ENCODE assay signal across 1 cellular context in genomic region chr4:14115106-14115505, GRCh38.
TF ChIP-seq lines count a peak whose summit lies in the region.

No MANE protein-coding gene starts in this region.

TF ChIP-seq in GM23338, 12 proteins besides CTCF, POLR2A, EP300 and RAD21 (continued from another document):
- no peak for TF ChIP-seq REST (IDR thresholded peaks at IDR 0.05; ENCODE audit: unreplicated experiment)
